Comparison of ENCODE assay signal across 17 cellular contexts in genomic region chr1:11952455-11953109, GRCh38. TPM values are rescaled to one million over a fixed set of nuclear protein-coding genes. Genes with fewer than 3 reads are reported as not detected.
DNase-seq lines count a peak whose midpoint lies in the region; ATAC-seq and TF ChIP-seq lines count a peak whose summit lies in the region.
"Had no signal": no experiment of that assay in that cellular context is flagged by ENCODE, and none has a peak within 500 bp of the region (broad histone marks: within the 10 kb centered on the region; RNA-seq: fewer than 3 reads in every experiment).

No MANE protein-coding gene starts in this region.

- ATAC-seq in Panc1, result 0 out of 2 replicates have a peak, but pooled peaks have one; percentile 19
- no peak for ATAC-seq in HG03460 (IDR thresholded peaks at IDR 0.05; ENCODE audit: unreplicated experiment)
- ATAC-seq in HG03457 (IDR thresholded peaks at IDR 0.05; ENCODE audit: unreplicated experiment), result no peak
- ATAC-seq: activated naive CD4-positive, alpha-beta T cell treated with anti-CD3 and anti-CD28 coated beads, Interleukin-2, amount 50 U/mL, for 72 hours; activated T-cell treated with anti-CD3 and anti-CD28 coated beads, Interleukin-2, amount 50 U/mL, for 4 hours; sciatic nerve had no signal

- intact Hi-C loops in Panc1 (cut with micrococcal nuclease; ENCODE audit: unreplicated experiment), result no loop called here

- POLR2A ChIA-PET in Panc1 (lab: Charles Lee), result interaction anchor here (0.6 kb wide), 1 partner anchor 43 kb away, joined by 3 read pairs; no protein-coding TSS in a partner anchor

- H3K27me3 ChIP-seq in Panc1 (ENCODE audit: control insufficient read depth, insufficient read depth, low read length), result no peaks in the 10 kb centered on the region
- H3K27me3 ChIP-seq in osteoblast (ENCODE audit: insufficient read depth, low read length), result no peaks in the 10 kb centered on the region
- H3K27me3 ChIP-seq: brain microvascular endothelial cell, stomach had no signal

- DNase-seq in AG20443 (ENCODE audit: low spot score), result peak; percentile 75
- no peak for DNase-seq in Panc1 (ENCODE audit: low read depth, low spot score)
- peak; percentile 36 to 58 for DNase-seq in hippocampal formation (lab: John Stamatoyannopoulos, UW)
- DNase-seq in osteoblast (ENCODE audit: insufficient read length, low spot score, missing footprints), result peak; percentile 82
- no peak for DNase-seq in ecto neural progenitor cell (ENCODE audit: low spot score)
- no peak for DNase-seq in activated CD4-positive, alpha-beta T cell treated with anti-CD3 and anti-CD28 coated beads, Interleukin-2, amount 50 U/mL, for 1 hour
- DNase-seq: activated CD4-positive, alpha-beta T cell treated with anti-CD3 and anti-CD28 coated beads, Interleukin-2, amount 50 U/mL, for 4 hours; activated T-cell treated with anti-CD3 and anti-CD28 coated beads, Interleukin-2, amount 50 U/mL, for 4 hours; brain microvascular endothelial cell; IMR-90; NCI-H187; stomach had no signal

- H3K27ac ChIP-seq in Panc1 (ENCODE audit: low read length) (no peak overlapping the region), osteoblast (ENCODE audit: low read depth, low read length) (no peak overlapping the region)
- H3K27ac ChIP-seq: brain microvascular endothelial cell, RWPE1, stomach had no signal

- no peak overlapping the region for H2AFZ ChIP-seq in osteoblast (ENCODE audit: low read length)

- in situ Hi-C loops in Panc1 (cut with HindIII; ENCODE audit: low pct_unique_long_range_greater_than_20kb, low sequenced_read_pairs), result no loop called here

- no TSS peak for BruUV-seq in Panc1 (replicated peaks; lab: Mats Ljungman, UMichigan)

- no peak overlapping the region for H3K4me2 ChIP-seq in osteoblast (ENCODE audit: insufficient read depth, low read length)

- no peaks in the 10 kb centered on the region for H3K79me2 ChIP-seq in osteoblast (ENCODE audit: insufficient read depth, low read length)

- H3K4me3 ChIP-seq in Panc1 (ENCODE audit: low read depth in 2 of 2, low read length in 2 of 2), result no peak overlapping the region
- no peak overlapping the region for H3K4me3 ChIP-seq in osteoblast (ENCODE audit: insufficient read depth, low read length)
- H3K4me3 ChIP-seq: stomach had no signal

- H3K36me3 ChIP-seq in Panc1 (ENCODE audit: control insufficient read depth, insufficient read depth, low read length) (no peaks in the 10 kb centered on the region; the same call in 1 of the 2 replicates), osteoblast (ENCODE audit: insufficient read depth, low read length) (peaks cover 59% of the 10 kb centered on the region)

- H4K20me1 ChIP-seq in osteoblast (ENCODE audit: insufficient read depth, low read length), result peaks cover 6% of the 10 kb centered on the region

- CTCF ChIA-PET in Panc1 (lab: Charles Lee), result no interaction called here

- no peaks in the 10 kb centered on the region for H3K4me1 ChIP-seq in Panc1 (ENCODE audit: control insufficient read depth, insufficient read depth, low read length)
- no peaks in the 10 kb centered on the region for H3K4me1 ChIP-seq in osteoblast (ENCODE audit: insufficient read depth, low read length)
- H3K4me1 ChIP-seq: stomach had no signal

- no peaks in the 10 kb centered on the region for H3K9me3 ChIP-seq in Panc1 (ENCODE audit: control insufficient read depth, insufficient read depth, low read depth, low read length)
- H3K9me3 ChIP-seq in osteoblast (ENCODE audit: low read depth, low read length), result no peaks in the 10 kb centered on the region
- H3K9me3 ChIP-seq: stomach had no signal

- no peak for TF ChIP-seq CTCF in Panc1 (IDR thresholded peaks at IDR 0.05)
- no peak for TF ChIP-seq CTCF in osteoblast (IDR thresholded peaks at IDR 0.05; ENCODE audit: extremely low read depth, low read depth, low read length)

RNA-seq across cellular contexts. Expression of gene PLOD1, which starts 18.1 kb away (rescaled TPM):
- total RNA-seq in Panc1 (2021; ENCODE audit: unreplicated experiment) (156 TPM), osteoblast (242 and 281 TPM in 2 replicates)
- 305 TPM for polyA plus RNA-seq in Panc1 (2012; ENCODE audit: insufficient read length)

RNA-seq across cellular contexts. Expression of gene KIAA2013, which starts 26.4 kb away (rescaled TPM):
- 72.4 TPM for total RNA-seq in Panc1 (2021; ENCODE audit: unreplicated experiment)
- 111 TPM for polyA plus RNA-seq in Panc1 (2012; ENCODE audit: insufficient read length)
- total RNA-seq in osteoblast, result 51.6 and 64.1 TPM in 2 replicates

RNA-seq across cellular contexts. Expression of gene MFN2, which starts 27.7 kb away (rescaled TPM):
- total RNA-seq in Panc1 (2021; ENCODE audit: unreplicated experiment), result 104 TPM
- 74.4 TPM for polyA plus RNA-seq in Panc1 (2012; ENCODE audit: insufficient read length)
- 46.0 and 51.0 TPM in 2 replicates for total RNA-seq in osteoblast

Comparison
In these comparisons a context has a peak if more than half of its experiments do, and no peak if none do; other contexts are left out.
1. DNase-seq: peak in AG20443 (single experiment), hippocampal formation (2 of 2) and osteoblast (single experiment); none in Panc1 (single experiment), ecto neural progenitor cell (single experiment) and activated CD4-positive, alpha-beta T cell treated with anti-CD3 and anti-CD28 coated beads, Interleukin-2, amount 50 U/mL, for 1 hour (single experiment).